12 cellular contexts compared by ENCODE assay signal in genomic region chr5:103829585-103829984, GRCh38.
DNase-seq lines count a peak whose midpoint lies in the region; ATAC-seq, FAIRE-seq and TF ChIP-seq lines count a peak whose summit lies in the region.
"Had no signal": no experiment of that assay in that cellular context is flagged by ENCODE, and none has a peak within 500 bp of the region (broad histone marks: within the 10 kb centered on the region; RNA-seq: fewer than 3 reads in every experiment).

No MANE protein-coding gene starts in this region.

- dilution Hi-C loops in keratinocyte (cut with MboI; ENCODE audit: extremely low pct_ligation_motif_present, low sequenced_read_pairs) = no loop called here

- intact Hi-C loops in esophagus muscularis mucosa (cut with DNase I) = no loop called here
- intact Hi-C loops in naive thymus-derived CD4-positive, alpha-beta T cell (cut with micrococcal nuclease) = no loop called here

- H3K9me3 ChIP-seq in DND-41 (ENCODE audit: insufficient read depth, low read length, severe bottlenecking) (no peaks in the 10 kb centered on the region), keratinocyte (ENCODE audit: control insufficient read depth, low read depth, low read length) (no peaks in the 10 kb centered on the region), esophagus muscularis mucosa (no peaks in the 10 kb centered on the region)
- H3K9me3 ChIP-seq in naive thymus-derived CD4-positive, alpha-beta T cell (ENCODE audit: control insufficient read depth in 2 of 3, low read length in 3 of 3) = no peaks in the 10 kb centered on the region
- H3K9me3 ChIP-seq: colonic mucosa, stomach had no signal

- H3K36me3 ChIP-seq in DND-41 (ENCODE audit: insufficient read depth, low read length) = no peaks in the 10 kb centered on the region
- H3K36me3 ChIP-seq in keratinocyte (ENCODE audit: control insufficient read depth in 2 of 2, extremely low read depth in 1 of 2, insufficient read depth in 2 of 2, low read length in 2 of 2) = no peaks in the 10 kb centered on the region
- no peaks in the 10 kb centered on the region for H3K36me3 ChIP-seq in esophagus muscularis mucosa
- H3K36me3 ChIP-seq in naive thymus-derived CD4-positive, alpha-beta T cell (ENCODE audit: control insufficient read depth in 2 of 3, insufficient read depth in 3 of 3, low read length in 3 of 3) = no peaks in the 10 kb centered on the region
- H3K36me3 ChIP-seq: colonic mucosa, stomach had no signal

- TF ChIP-seq EP300 in esophagus muscularis mucosa (IDR thresholded peaks at IDR 0.05) = no peak

- H3K79me2 ChIP-seq in DND-41 (ENCODE audit: insufficient read depth, low read length) = no peaks in the 10 kb centered on the region
- no peaks in the 10 kb centered on the region for H3K79me2 ChIP-seq in keratinocyte (ENCODE audit: control insufficient read depth, insufficient read depth, low read length)

- no peak for FAIRE-seq in keratinocyte (lab: Jason Lieb, UNC)

- peak; percentile 30 for TF ChIP-seq CTCF in DND-41 (IDR thresholded peaks at IDR 0.05; ENCODE audit: borderline replicate concordance, extremely low read depth, low read length, poor library complexity, severe bottlenecking)
- peak; percentile 53 for TF ChIP-seq CTCF in VCaP (conservative IDR thresholded peaks at IDR 0.05)
- peak; percentile 31 to 46 (median 36) for TF ChIP-seq CTCF in keratinocyte (optimal IDR thresholded peaks at IDR 0.05 in 1 of 3, IDR thresholded peaks at IDR 0.05 in 1 of 3, conservative IDR thresholded peaks at IDR 0.05 in 1 of 3; ENCODE audit: extremely low read depth in 1 of 3, insufficient read depth in 2 of 3, low read length in 3 of 3)
- no peak for TF ChIP-seq CTCF in esophagus muscularis mucosa (IDR thresholded peaks at IDR 0.05)

- no peaks in the 10 kb centered on the region for H3K27me3 ChIP-seq in DND-41 (ENCODE audit: insufficient read depth, low read length, poor library complexity)
- no peaks in the 10 kb centered on the region for H3K27me3 ChIP-seq in keratinocyte (ENCODE audit: control insufficient read depth, extremely low read depth, insufficient read depth, low read length)
- no peaks in the 10 kb centered on the region for H3K27me3 ChIP-seq in esophagus muscularis mucosa
- H3K27me3 ChIP-seq in naive thymus-derived CD4-positive, alpha-beta T cell (ENCODE audit: control insufficient read depth in 2 of 2, insufficient read depth in 2 of 2, low read length in 2 of 2) = no peaks in the 10 kb centered on the region
- H3K27me3 ChIP-seq: colonic mucosa, stomach had no signal

- ATAC-seq in DND-41 (ENCODE audit: insufficient read depth, low read depth) (no peak), GM21447 (IDR thresholded peaks at IDR 0.05; ENCODE audit: unreplicated experiment) (no peak)
- no peak for ATAC-seq in stimulated activated naive B cell treated with anti-CD40 and anti-IgM and Interleukin-4, amounts not matched to agents 10 μg/mL and 1 μg/mL and 100 μg/mL, for 72 hours (replicated peaks)
- ATAC-seq in naive thymus-derived CD4-positive, alpha-beta T cell = no peak

- no peak overlapping the region for H3K27ac Mint-ChIP-seq in stimulated activated naive B cell treated with anti-CD40 and anti-IgM and Interleukin-4, amounts not matched to agents 10 μg/mL and 1 μg/mL and 100 μg/mL, for 72 hours
- H3K27ac Mint-ChIP-seq in naive thymus-derived CD4-positive, alpha-beta T cell = no peak overlapping the region

- no peaks in the 10 kb centered on the region for H3K36me3 Mint-ChIP-seq in stimulated activated naive B cell treated with anti-CD40 and anti-IgM and Interleukin-4, amounts not matched to agents 10 μg/mL and 1 μg/mL and 100 μg/mL, for 72 hours
- H3K36me3 Mint-ChIP-seq in naive thymus-derived CD4-positive, alpha-beta T cell = no peaks in the 10 kb centered on the region

- WGBS in esophagus muscularis mucosa = 70% methylated on average over 7 of the region's 7 CpGs

- H3K9me3 Mint-ChIP-seq in stimulated activated naive B cell treated with anti-CD40 and anti-IgM and Interleukin-4, amounts not matched to agents 10 μg/mL and 1 μg/mL and 100 μg/mL, for 72 hours = peaks cover 0 to 1% of the 10 kb centered on the region in 2 donors
- H3K9me3 Mint-ChIP-seq in naive thymus-derived CD4-positive, alpha-beta T cell = peaks cover 0 to 11% (median 3%) of the 10 kb centered on the region in 11 donors

- no peaks in the 10 kb centered on the region for H3K4me1 Mint-ChIP-seq in stimulated activated naive B cell treated with anti-CD40 and anti-IgM and Interleukin-4, amounts not matched to agents 10 μg/mL and 1 μg/mL and 100 μg/mL, for 72 hours
- no peaks in the 10 kb centered on the region for H3K4me1 Mint-ChIP-seq in naive thymus-derived CD4-positive, alpha-beta T cell

- H3K4me1 ChIP-seq in DND-41 (ENCODE audit: insufficient read depth, low read length) (no peaks in the 10 kb centered on the region), keratinocyte (ENCODE audit: control insufficient read depth, extremely low read depth, insufficient read depth, low read length) (no peaks in the 10 kb centered on the region), esophagus muscularis mucosa (no peaks in the 10 kb centered on the region)
- no peaks in the 10 kb centered on the region for H3K4me1 ChIP-seq in naive thymus-derived CD4-positive, alpha-beta T cell (ENCODE audit: control insufficient read depth in 2 of 2, insufficient read depth in 2 of 2, low read length in 2 of 2)
- H3K4me1 ChIP-seq: colonic mucosa, stomach had no signal

- no peak overlapping the region for H3K4me3 Mint-ChIP-seq in stimulated activated naive B cell treated with anti-CD40 and anti-IgM and Interleukin-4, amounts not matched to agents 10 μg/mL and 1 μg/mL and 100 μg/mL, for 72 hours
- H3K4me3 Mint-ChIP-seq in naive thymus-derived CD4-positive, alpha-beta T cell = no peak overlapping the region

- POLR2A ChIA-PET in naive thymus-derived CD4-positive, alpha-beta T cell (lab: Charles Lee) = no interaction called here

- H3K4me3 ChIP-seq in DND-41 (ENCODE audit: low read depth in 1 of 2, low read length in 2 of 2) (no peak overlapping the region), keratinocyte (ENCODE audit: control insufficient read depth in 2 of 3, extremely low read depth in 1 of 3, insufficient read depth in 2 of 3, low read depth in 1 of 3, low read length in 3 of 3) (no peak overlapping the region), esophagus muscularis mucosa (no peak overlapping the region)
- H3K4me3 ChIP-seq in naive thymus-derived CD4-positive, alpha-beta T cell (ENCODE audit: low read length) = no peak overlapping the region
- H3K4me3 ChIP-seq: colonic mucosa, stomach had no signal

- no peaks in the 10 kb centered on the region for H3K27me3 Mint-ChIP-seq in stimulated activated naive B cell treated with anti-CD40 and anti-IgM and Interleukin-4, amounts not matched to agents 10 μg/mL and 1 μg/mL and 100 μg/mL, for 72 hours
- H3K27me3 Mint-ChIP-seq in naive thymus-derived CD4-positive, alpha-beta T cell = no peaks in the 10 kb centered on the region

- H3K9ac ChIP-seq in DND-41 (ENCODE audit: low read depth, low read length) (no peak overlapping the region), keratinocyte (ENCODE audit: control insufficient read depth, extremely low read depth, insufficient read depth, low read length) (no peak overlapping the region)

- no peaks in the 10 kb centered on the region for H3K9me1 ChIP-seq in keratinocyte (ENCODE audit: control insufficient read depth, extremely low read depth, insufficient read depth, low read length)

- H3K4me2 ChIP-seq in DND-41 (ENCODE audit: insufficient read depth, low read length) (no peak overlapping the region), keratinocyte (ENCODE audit: control insufficient read depth, extremely low read depth, insufficient read depth, low read depth, low read length) (no peak overlapping the region)

- no peaks in the 10 kb centered on the region for H4K20me1 ChIP-seq in DND-41 (ENCODE audit: insufficient read depth, low read length)
- H4K20me1 ChIP-seq in keratinocyte (ENCODE audit: control insufficient read depth, extremely low read depth, insufficient read depth, low read length) = no peaks in the 10 kb centered on the region

- H2AFZ ChIP-seq in DND-41 (ENCODE audit: low read depth, low read length) (no peak overlapping the region), keratinocyte (ENCODE audit: control insufficient read depth, low read length) (no peak overlapping the region)

- CTCF ChIA-PET in naive thymus-derived CD4-positive, alpha-beta T cell (lab: Charles Lee) = interaction anchor here (0.6 kb wide), 1 partner anchor 186 kb away, joined by 3 read pairs; no protein-coding TSS in a partner anchor

- H3K27ac ChIP-seq in DND-41 (ENCODE audit: low read length) (no peak overlapping the region), VCaP (no peak overlapping the region), keratinocyte (ENCODE audit: control insufficient read depth, insufficient read depth, low read length) (no peak overlapping the region), esophagus muscularis mucosa (replicated peaks in 1 of 4) (no peak overlapping the region)
- no peak overlapping the region for H3K27ac ChIP-seq in naive thymus-derived CD4-positive, alpha-beta T cell (ENCODE audit: low read depth, low read length)
- H3K27ac ChIP-seq: colonic mucosa, stomach had no signal

- no peak for DNase-seq in DND-41
- peak; percentile 17 for DNase-seq in HT-29 (ENCODE audit: low spot score)
- DNase-seq in keratinocyte (ENCODE audit: low read depth, low spot score) = no peak
- no peak for DNase-seq in esophagus muscularis mucosa (ENCODE audit: extremely low spot score)
- no peak for DNase-seq in stimulated activated naive B cell treated with anti-CD40 and anti-IgM and Interleukin-4, amounts not matched to agents 10 μg/mL and 1 μg/mL and 100 μg/mL, for 72 hours
- DNase-seq in naive thymus-derived CD4-positive, alpha-beta T cell = no peak
- DNase-seq: colonic mucosa, DMS79 treated with DMSO at 0.1 percent for 48 hours, NCI-H446, stomach had no signal

- no peak for TF ChIP-seq POLR2A in esophagus muscularis mucosa (IDR thresholded peaks at IDR 0.05; ENCODE audit: low read depth)

Comparison
In these comparisons a context has a peak if more than half of its experiments do, and no peak if none do; other contexts are left out.
1. CTCF ChIP-seq: peak in DND-41 (single experiment), VCaP (single experiment) and keratinocyte (3 of 3); none in esophagus muscularis mucosa (0 of 3).